ENCODE assay signal across 10 cellular contexts in the genomic region with DNA sequence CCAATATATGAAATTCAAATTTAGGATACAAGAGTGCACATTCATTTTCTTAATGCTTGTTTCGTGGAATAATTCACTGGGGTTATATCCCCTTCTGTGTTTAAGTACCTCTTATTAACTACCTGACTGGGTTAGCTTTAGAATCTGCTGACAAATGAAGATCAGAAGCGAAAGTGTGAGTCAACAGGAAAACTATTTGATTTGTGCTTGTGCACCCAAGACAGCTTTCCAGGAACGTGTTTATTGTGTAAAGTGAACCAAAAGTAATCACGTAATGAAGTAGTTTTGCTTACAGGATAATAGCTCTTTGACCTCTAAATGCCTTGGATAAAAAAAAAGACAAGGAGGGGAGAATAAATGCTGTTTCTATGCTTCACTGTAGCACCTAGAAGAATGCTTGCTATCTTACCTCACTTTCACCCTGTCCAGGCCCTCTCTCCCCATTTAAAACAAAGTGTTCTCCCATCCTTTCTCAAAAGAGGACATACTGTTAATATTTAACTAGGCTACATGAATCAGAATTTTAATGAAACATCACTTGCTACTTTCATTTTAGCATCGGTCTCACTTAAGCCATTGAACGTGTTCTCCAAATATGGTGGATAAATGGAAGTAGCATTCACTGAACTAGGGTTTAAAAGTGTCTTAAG.
DNase-seq lines count a peak whose midpoint lies in the region; ATAC-seq, FAIRE-seq and TF ChIP-seq lines count a peak whose summit lies in the region.
"Had no signal": no experiment of that assay in that cellular context is flagged by ENCODE, and none has a peak within 500 bp of the region (broad histone marks: within the 10 kb centered on the region; RNA-seq: fewer than 3 reads in every experiment).

No MANE protein-coding gene starts in this region.

- H3K4me3 Mint-ChIP-seq in endodermal cell, result no peak overlapping the region

- no peak overlapping the region for H3K27ac ChIP-seq in endodermal cell (ENCODE audit: low read depth, low read length)

- no peaks in the 10 kb centered on the region for H3K27me3 ChIP-seq in endodermal cell (ENCODE audit: control insufficient read depth, insufficient read depth, low read length, poor library complexity, severe bottlenecking)

- WGBS in endodermal cell (ENCODE audit: insufficient coverage in 1 of 2, insufficient read length in 1 of 2), 2 experiments, result 94% methylated on average over 6 of the region's 6 CpGs; no CpG with 5 or more reads in 1 of the 2 experiments

- no peaks in the 10 kb centered on the region for H3K9me3 ChIP-seq in endodermal cell (ENCODE audit: control insufficient read depth, low read length)

- CTCF ChIA-PET in GM10248 (lab: Yijun Ruan, JAX), result interaction anchor here (1.3 kb wide), 1 partner anchor 82 kb away, joined by 3 read pairs; no protein-coding TSS in a partner anchor

- peak; percentile 79 for ATAC-seq in GM21447 (IDR thresholded peaks at IDR 0.05; ENCODE audit: unreplicated experiment)
- ATAC-seq in GM19455 (IDR thresholded peaks at IDR 0.05; ENCODE audit: unreplicated experiment), result no peak
- ATAC-seq: naive thymus-derived CD4-positive, alpha-beta T cell had no signal

- no peaks in the 10 kb centered on the region for H3K36me3 ChIP-seq in endodermal cell (ENCODE audit: control insufficient read depth, insufficient read depth, low read length)

- peaks cover 38% of the 10 kb centered on the region for H3K9me3 Mint-ChIP-seq in endodermal cell
- H3K9me3 Mint-ChIP-seq: naive thymus-derived CD4-positive, alpha-beta T cell had no signal

- no peak overlapping the region for H3K9ac ChIP-seq in endodermal cell (ENCODE audit: extremely low read depth, low read length, poor library complexity, severe bottlenecking)

- TF ChIP-seq CTCF in GM10248 (IDR thresholded peaks at IDR 0.05; ENCODE audit: control extremely low read depth, extremely low read depth, low read depth, missing control alignments) (no peak), endodermal cell (conservative IDR thresholded peaks at IDR 0.05) (no peak)

- peak; percentile 16 for DNase-seq in GM10248 (ENCODE audit: extremely low spot score)
- peak; percentile 12 for DNase-seq in NCI-H226
- no peak for DNase-seq in head of caudate nucleus
- no peak for DNase-seq in endodermal cell
- DNase-seq in COR-L47 (lab: John Stamatoyannopoulos, UW), result no peak
- DNase-seq: DMS153; naive thymus-derived CD4-positive, alpha-beta T cell had no signal

- no peak overlapping the region for H3K27ac Mint-ChIP-seq in endodermal cell
- H3K27ac Mint-ChIP-seq: naive thymus-derived CD4-positive, alpha-beta T cell had no signal

- peak; percentile 55 for FAIRE-seq in islet of Langerhans (lab: Jason Lieb, UNC)

- H3K4me3 ChIP-seq in endodermal cell (ENCODE audit: low read length), result no peak overlapping the region

- H3K36me3 Mint-ChIP-seq in endodermal cell (ENCODE audit: low read depth), result peaks cover 2% of the 10 kb centered on the region
- H3K36me3 Mint-ChIP-seq: naive thymus-derived CD4-positive, alpha-beta T cell had no signal

- POLR2A ChIA-PET in GM10248 (lab: Yijun Ruan, JAX), result no interaction called here

- intact Hi-C loops in head of caudate nucleus (cut with DNase I), result no loop called here

- no peaks in the 10 kb centered on the region for H3K4me1 ChIP-seq in endodermal cell (ENCODE audit: control insufficient read depth, insufficient read depth, low read length)

- H3K27me3 Mint-ChIP-seq in endodermal cell (ENCODE audit: insufficient read depth), result no peaks in the 10 kb centered on the region
- H3K27me3 Mint-ChIP-seq: naive thymus-derived CD4-positive, alpha-beta T cell had no signal

- no peaks in the 10 kb centered on the region for H3K4me1 Mint-ChIP-seq in endodermal cell

Comparison
In these comparisons a context has a peak if more than half of its experiments do, and no peak if none do; other contexts are left out.
1. DNase-seq: peak in GM10248 (single experiment) and NCI-H226 (single experiment); none in head of caudate nucleus (0 of 42), endodermal cell (single experiment) and COR-L47 (single experiment).